In the genomic region with DNA sequence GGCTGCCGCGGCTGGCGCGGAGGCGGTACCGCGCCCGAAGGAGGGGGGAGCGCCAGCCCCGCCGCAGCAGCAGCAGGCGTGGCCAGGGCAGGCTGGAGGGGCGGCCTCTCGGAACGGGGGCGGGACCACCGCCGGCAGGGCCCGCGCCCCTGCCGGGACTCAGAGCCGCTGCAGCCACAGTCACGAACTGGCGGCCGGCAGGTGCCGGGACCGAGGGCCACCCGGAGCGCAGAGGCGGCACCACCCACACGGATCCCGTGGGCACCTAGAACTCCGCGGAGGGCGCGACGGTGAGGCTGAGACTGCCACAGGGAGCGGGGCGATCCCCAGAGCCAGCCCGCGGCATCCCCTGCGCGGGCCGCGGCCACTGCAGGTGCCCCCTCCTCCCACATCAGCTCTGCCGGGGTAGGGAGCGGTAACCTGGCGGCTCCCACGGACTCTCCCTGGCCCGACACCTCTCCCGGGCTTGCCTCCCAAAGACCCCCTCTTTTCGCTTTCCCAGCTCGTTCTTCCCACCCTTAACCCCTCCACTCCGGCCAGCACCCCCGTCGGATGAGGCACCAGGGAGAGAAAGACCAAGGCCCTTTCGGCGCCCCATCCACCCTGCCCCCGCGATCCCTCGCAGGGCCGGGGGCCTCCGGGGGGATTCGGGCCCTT, we compare ENCODE assay signal across 9 cellular contexts. TPM values are rescaled to one million over a fixed set of nuclear protein-coding genes. Genes with fewer than 3 reads are reported as not detected.
DNase-seq lines count a peak whose midpoint lies in the region; ATAC-seq lines count a peak whose summit lies in the region.
"Had no signal": no experiment of that assay in that cellular context is flagged by ENCODE, and none has a peak within 500 bp of the region (broad histone marks: within the 10 kb centered on the region; RNA-seq: fewer than 3 reads in every experiment).

A gene (plus strand): TSS at position 162 of the 657 bp plus-strand sequence. CDS start 944 bp downstream, outside the sequence.

- H3K36me3 ChIP-seq in SK-N-MC (ENCODE audit: insufficient read depth, low read length), result no peaks in the 10 kb centered on the region

- no peak within 1 kb of the TSS for H3K27ac Mint-ChIP-seq in activated naive CD8-positive, alpha-beta T cell treated with anti-CD3 and anti-CD28 coated beads for 36 hours

- intact Hi-C loops in sciatic nerve (cut with DNase I), result no loop called here

- peaks cover 6% of the 10 kb centered on the region for H3K4me1 Mint-ChIP-seq in activated naive CD8-positive, alpha-beta T cell treated with anti-CD3 and anti-CD28 coated beads for 36 hours

- peaks cover 64% of the 10 kb centered on the region for H3K27me3 Mint-ChIP-seq in activated naive CD8-positive, alpha-beta T cell treated with anti-CD3 and anti-CD28 coated beads for 36 hours

- ATAC-seq in GM21576 (IDR thresholded peaks at IDR 0.05; ENCODE audit: unreplicated experiment) (peak; percentile 69), sciatic nerve (peak; percentile 75)

- no peak within 1 kb of the TSS for H3K27ac ChIP-seq in SK-N-MC

- H3K9me3 ChIP-seq in SK-N-MC (ENCODE audit: low read depth, low read length), result no peaks in the 10 kb centered on the region

- H3K4me3 ChIP-seq in SK-N-MC, result peak within 1 kb of the TSS; percentile 82

- no peaks in the 10 kb centered on the region for H3K9me3 Mint-ChIP-seq in activated naive CD8-positive, alpha-beta T cell treated with anti-CD3 and anti-CD28 coated beads for 36 hours

- peak within 1 kb of the TSS; percentile 62 for H3K4me3 Mint-ChIP-seq in activated naive CD8-positive, alpha-beta T cell treated with anti-CD3 and anti-CD28 coated beads for 36 hours

- H3K36me3 Mint-ChIP-seq in activated naive CD8-positive, alpha-beta T cell treated with anti-CD3 and anti-CD28 coated beads for 36 hours, result no peaks in the 10 kb centered on the region

- H3K9ac ChIP-seq in SK-N-MC (ENCODE audit: insufficient read length), result no peak within 1 kb of the TSS

- peak; percentile 35 for DNase-seq in DMS 273 treated with DMSO at 0.1 percent for 48 hours (lab: John Stamatoyannopoulos, UW)
- DNase-seq in Kasumi-1 (lab: John Stamatoyannopoulos, UW), result peak; percentile 46 to 54
- DNase-seq in SK-N-MC (ENCODE audit: low read depth, low spot score), result no peak
- DNase-seq in activated naive CD8-positive, alpha-beta T cell treated with anti-CD3 and anti-CD28 coated beads for 36 hours, result peak; percentile 87
- peak; percentile 81 for DNase-seq in hepatic stellate cell (ENCODE audit: low spot score)
- DNase-seq in sciatic nerve (ENCODE audit: low spot score), result peak; percentile 63
- DNase-seq in AML-193 (lab: John Stamatoyannopoulos, UW), result no peak

RNA-seq across cellular contexts. Expression of the gene that starts here (rescaled TPM):
- total RNA-seq in activated naive CD8-positive, alpha-beta T cell treated with anti-CD3 and anti-CD28 coated beads for 36 hours, result not detected
- 0.53 TPM for total RNA-seq in sciatic nerve
- total RNA-seq: activated CD8-positive, alpha-beta memory T cell treated with anti-CD3 and anti-CD28 coated beads for 36 hours had no signal

Comparison
In these comparisons a context has a peak if more than half of its experiments do, and no peak if none do; other contexts are left out.
1. Peak in DNase-seq in activated naive CD8-positive, alpha-beta T cell treated with anti-CD3 and anti-CD28 coated beads for 36 hours; RNA of the gene not detected or under 1 TPM.
2. Peak in DNase-seq and ATAC-seq in sciatic nerve; RNA of the gene not detected or under 1 TPM.
3. DNase-seq: peak in DMS 273 treated with DMSO at 0.1 percent for 48 hours (single experiment), Kasumi-1 (2 of 2) and hepatic stellate cell (single experiment); none in SK-N-MC (single experiment) and AML-193 (0 of 2).